1 cellular context compared by ENCODE assay signal in the genomic region with DNA sequence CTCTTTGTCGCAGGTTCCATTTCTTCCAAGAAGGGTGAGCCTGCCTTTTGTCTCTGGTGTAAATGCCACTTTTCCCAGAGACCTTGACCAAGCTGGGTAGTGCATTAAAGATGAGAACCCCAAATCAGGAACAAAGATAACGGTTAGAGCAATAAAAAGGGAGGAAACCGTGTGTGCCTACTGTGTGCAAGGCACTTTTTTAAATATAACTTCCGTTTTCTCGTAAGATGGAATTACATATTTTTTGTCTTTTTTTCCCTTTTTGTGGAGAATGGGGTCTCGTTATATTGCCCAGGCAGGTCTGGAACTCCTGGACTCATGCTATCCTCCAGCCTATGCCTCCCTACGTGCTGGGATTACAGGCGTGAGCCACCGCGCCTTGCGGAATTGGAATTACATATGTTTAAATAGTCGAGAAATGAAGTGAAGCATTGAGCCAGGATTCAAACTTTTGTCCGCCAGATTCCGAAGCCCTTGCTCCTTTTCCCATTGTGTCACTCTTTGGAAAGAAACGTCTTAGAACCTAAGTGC.
TF ChIP-seq lines count a peak whose summit lies in the region.

No MANE protein-coding gene starts in this region.

TF ChIP-seq in K562, 482 proteins besides CTCF, POLR2A, EP300 and RAD21 (continues in another document):
- TF ChIP-seq CREBBP (IDR thresholded peaks at IDR 0.05; ENCODE audit: low read depth, low read length) (no peak), ZBTB17 (CRISPR knock-in tag; IDR thresholded peaks at IDR 0.05) (no peak), ELF1 (tag; IDR thresholded peaks at IDR 0.05) (no peak), BCOR (IDR thresholded peaks at IDR 0.05) (no peak), ZNF121 (CRISPR knock-in tag; conservative IDR thresholded peaks at IDR 0.05) (0 out of 2 replicates have a peak, but pooled peaks have one; percentile 22), MEIS2 (IDR thresholded peaks at IDR 0.05; ENCODE audit: partially characterized antibody) (no peak), MAFG (tag; conservative IDR thresholded peaks at IDR 0.05) (no peak), PML (IDR thresholded peaks at IDR 0.05; ENCODE audit: low read length) (peak; percentile 14; the same call in 1 of the 2 replicates), NCOA1 (IDR thresholded peaks at IDR 0.05; ENCODE audit: low read depth) (no peak), HIVEP1 (CRISPR knock-in tag; IDR thresholded peaks at IDR 0.05) (no peak), KDM1A (IDR thresholded peaks at IDR 0.05) (no peak), CHCHD3 (CRISPR knock-in tag; IDR thresholded peaks at IDR 0.05) (no peak), NBN (IDR thresholded peaks at IDR 0.05; ENCODE audit: low read depth) (no peak), MYC (IDR thresholded peaks at IDR 0.05; ENCODE audit: low read depth, low read length) (no peak), MYC (CRISPR knock-in tag; IDR thresholded peaks at IDR 0.05; ENCODE audit: borderline replicate concordance, low read depth) (no peak), ZEB2 (IDR thresholded peaks at IDR 0.05) (no peak), NEUROD1 (IDR thresholded peaks at IDR 0.05; ENCODE audit: borderline replicate concordance, low read depth, low read length, partially characterized antibody) (no peak), CREB1 (IDR thresholded peaks at IDR 0.05) (no peak), CREB1 (CRISPR knock-in tag; IDR thresholded peaks at IDR 0.05) (no peak), MTA2 (IDR thresholded peaks at IDR 0.05; ENCODE audit: low read depth) (no peak), ZNF316 (IDR thresholded peaks at IDR 0.05) (no peak), MECOM (CRISPR knock-in tag; IDR thresholded peaks at IDR 0.05) (no peak), MTA1 (IDR thresholded peaks at IDR 0.05; ENCODE audit: borderline replicate concordance) (no peak), SMAD4 (CRISPR knock-in tag; conservative IDR thresholded peaks at IDR 0.05) (no peak), CEBPG (CRISPR knock-in tag; IDR thresholded peaks at IDR 0.05) (no peak), CEBPG (tag; conservative IDR thresholded peaks at IDR 0.05 in 1 of 2, IDR thresholded peaks at IDR 0.05 in 1 of 2) (no peak), ADNP (tag; IDR thresholded peaks at IDR 0.05) (0 out of 2 replicates have a peak, but pooled peaks have one; percentile 50), HMG20B (CRISPR knock-in tag; IDR thresholded peaks at IDR 0.05) (no peak), GATAD2A (IDR thresholded peaks at IDR 0.05) (no peak), NFIC (IDR thresholded peaks at IDR 0.05) (no peak), LEF1 (IDR thresholded peaks at IDR 0.05) (no peak), CBX2 (IDR thresholded peaks at IDR 0.05; ENCODE audit: insufficient read depth, low read length, poor library complexity, severe bottlenecking) (no peak), ZNF184 (CRISPR knock-in tag; IDR thresholded peaks at IDR 0.05) (no peak), TRIM28 (IDR thresholded peaks at IDR 0.05) (peak; percentile 34; the same call in 1 of the 2 replicates), FOXK1 (CRISPR knock-in tag; IDR thresholded peaks at IDR 0.05; ENCODE audit: borderline replicate concordance) (no peak), ZKSCAN1 (IDR thresholded peaks at IDR 0.05; ENCODE audit: low read depth, low read length) (peak; percentile 92), NR3C1 (CRISPR knock-in tag; IDR thresholded peaks at IDR 0.05) (no peak), SNIP1 (IDR thresholded peaks at IDR 0.05; ENCODE audit: low read depth) (no peak), SRF (CRISPR knock-in tag; IDR thresholded peaks at IDR 0.05) (no peak; a peak in 1 of 4 replicates)
- TF ChIP-seq, protein P1, sequence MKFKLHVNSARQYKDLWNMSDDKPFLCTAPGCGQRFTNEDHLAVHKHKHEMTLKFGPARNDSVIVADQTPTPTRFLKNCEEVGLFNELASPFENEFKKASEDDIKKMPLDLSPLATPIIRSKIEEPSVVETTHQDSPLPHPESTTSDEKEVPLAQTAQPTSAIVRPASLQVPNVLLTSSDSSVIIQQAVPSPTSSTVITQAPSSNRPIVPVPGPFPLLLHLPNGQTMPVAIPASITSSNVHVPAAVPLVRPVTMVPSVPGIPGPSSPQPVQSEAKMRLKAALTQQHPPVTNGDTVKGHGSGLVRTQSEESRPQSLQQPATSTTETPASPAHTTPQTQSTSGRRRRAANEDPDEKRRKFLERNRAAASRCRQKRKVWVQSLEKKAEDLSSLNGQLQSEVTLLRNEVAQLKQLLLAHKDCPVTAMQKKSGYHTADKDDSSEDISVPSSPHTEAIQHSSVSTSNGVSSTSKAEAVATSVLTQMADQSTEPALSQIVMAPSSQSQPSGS (CRISPR knock-in tag; IDR thresholded peaks at IDR 0.05), result no peak
- TF ChIP-seq, protein P2, sequence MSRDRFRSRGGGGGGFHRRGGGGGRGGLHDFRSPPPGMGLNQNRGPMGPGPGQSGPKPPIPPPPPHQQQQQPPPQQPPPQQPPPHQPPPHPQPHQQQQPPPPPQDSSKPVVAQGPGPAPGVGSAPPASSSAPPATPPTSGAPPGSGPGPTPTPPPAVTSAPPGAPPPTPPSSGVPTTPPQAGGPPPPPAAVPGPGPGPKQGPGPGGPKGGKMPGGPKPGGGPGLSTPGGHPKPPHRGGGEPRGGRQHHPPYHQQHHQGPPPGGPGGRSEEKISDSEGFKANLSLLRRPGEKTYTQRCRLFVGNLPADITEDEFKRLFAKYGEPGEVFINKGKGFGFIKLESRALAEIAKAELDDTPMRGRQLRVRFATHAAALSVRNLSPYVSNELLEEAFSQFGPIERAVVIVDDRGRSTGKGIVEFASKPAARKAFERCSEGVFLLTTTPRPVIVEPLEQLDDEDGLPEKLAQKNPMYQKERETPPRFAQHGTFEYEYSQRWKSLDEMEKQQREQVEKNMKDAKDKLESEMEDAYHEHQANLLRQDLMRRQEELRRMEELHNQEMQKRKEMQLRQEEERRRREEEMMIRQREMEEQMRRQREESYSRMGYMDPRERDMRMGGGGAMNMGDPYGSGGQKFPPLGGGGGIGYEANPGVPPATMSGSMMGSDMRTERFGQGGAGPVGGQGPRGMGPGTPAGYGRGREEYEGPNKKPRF (IDR thresholded peaks at IDR 0.05; ENCODE audit: low read depth, low read length), result no peak
- TF ChIP-seq, protein P3, sequence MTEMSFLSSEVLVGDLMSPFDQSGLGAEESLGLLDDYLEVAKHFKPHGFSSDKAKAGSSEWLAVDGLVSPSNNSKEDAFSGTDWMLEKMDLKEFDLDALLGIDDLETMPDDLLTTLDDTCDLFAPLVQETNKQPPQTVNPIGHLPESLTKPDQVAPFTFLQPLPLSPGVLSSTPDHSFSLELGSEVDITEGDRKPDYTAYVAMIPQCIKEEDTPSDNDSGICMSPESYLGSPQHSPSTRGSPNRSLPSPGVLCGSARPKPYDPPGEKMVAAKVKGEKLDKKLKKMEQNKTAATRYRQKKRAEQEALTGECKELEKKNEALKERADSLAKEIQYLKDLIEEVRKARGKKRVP (CRISPR knock-in tag; IDR thresholded peaks at IDR 0.05), result no peak
- TF ChIP-seq, protein P4, sequence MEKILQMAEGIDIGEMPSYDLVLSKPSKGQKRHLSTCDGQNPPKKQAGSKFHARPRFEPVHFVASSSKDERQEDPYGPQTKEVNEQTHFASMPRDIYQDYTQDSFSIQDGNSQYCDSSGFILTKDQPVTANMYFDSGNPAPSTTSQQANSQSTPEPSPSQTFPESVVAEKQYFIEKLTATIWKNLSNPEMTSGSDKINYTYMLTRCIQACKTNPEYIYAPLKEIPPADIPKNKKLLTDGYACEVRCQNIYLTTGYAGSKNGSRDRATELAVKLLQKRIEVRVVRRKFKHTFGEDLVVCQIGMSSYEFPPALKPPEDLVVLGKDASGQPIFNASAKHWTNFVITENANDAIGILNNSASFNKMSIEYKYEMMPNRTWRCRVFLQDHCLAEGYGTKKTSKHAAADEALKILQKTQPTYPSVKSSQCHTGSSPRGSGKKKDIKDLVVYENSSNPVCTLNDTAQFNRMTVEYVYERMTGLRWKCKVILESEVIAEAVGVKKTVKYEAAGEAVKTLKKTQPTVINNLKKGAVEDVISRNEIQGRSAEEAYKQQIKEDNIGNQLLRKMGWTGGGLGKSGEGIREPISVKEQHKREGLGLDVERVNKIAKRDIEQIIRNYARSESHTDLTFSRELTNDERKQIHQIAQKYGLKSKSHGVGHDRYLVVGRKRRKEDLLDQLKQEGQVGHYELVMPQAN (IDR thresholded peaks at IDR 0.05; ENCODE audit: borderline replicate concordance), result peak; percentile 22; the same call in 1 of the 2 replicates
- TF ChIP-seq, protein P5, sequence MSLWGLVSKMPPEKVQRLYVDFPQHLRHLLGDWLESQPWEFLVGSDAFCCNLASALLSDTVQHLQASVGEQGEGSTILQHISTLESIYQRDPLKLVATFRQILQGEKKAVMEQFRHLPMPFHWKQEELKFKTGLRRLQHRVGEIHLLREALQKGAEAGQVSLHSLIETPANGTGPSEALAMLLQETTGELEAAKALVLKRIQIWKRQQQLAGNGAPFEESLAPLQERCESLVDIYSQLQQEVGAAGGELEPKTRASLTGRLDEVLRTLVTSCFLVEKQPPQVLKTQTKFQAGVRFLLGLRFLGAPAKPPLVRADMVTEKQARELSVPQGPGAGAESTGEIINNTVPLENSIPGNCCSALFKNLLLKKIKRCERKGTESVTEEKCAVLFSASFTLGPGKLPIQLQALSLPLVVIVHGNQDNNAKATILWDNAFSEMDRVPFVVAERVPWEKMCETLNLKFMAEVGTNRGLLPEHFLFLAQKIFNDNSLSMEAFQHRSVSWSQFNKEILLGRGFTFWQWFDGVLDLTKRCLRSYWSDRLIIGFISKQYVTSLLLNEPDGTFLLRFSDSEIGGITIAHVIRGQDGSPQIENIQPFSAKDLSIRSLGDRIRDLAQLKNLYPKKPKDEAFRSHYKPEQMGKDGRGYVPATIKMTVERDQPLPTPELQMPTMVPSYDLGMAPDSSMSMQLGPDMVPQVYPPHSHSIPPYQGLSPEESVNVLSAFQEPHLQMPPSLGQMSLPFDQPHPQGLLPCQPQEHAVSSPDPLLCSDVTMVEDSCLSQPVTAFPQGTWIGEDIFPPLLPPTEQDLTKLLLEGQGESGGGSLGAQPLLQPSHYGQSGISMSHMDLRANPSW (CRISPR knock-in tag; IDR thresholded peaks at IDR 0.05), result no peak
- TF ChIP-seq, protein P6, sequence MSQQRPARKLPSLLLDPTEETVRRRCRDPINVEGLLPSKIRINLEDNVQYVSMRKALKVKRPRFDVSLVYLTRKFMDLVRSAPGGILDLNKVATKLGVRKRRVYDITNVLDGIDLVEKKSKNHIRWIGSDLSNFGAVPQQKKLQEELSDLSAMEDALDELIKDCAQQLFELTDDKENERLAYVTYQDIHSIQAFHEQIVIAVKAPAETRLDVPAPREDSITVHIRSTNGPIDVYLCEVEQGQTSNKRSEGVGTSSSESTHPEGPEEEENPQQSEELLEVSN (IDR thresholded peaks at IDR 0.05; ENCODE audit: borderline replicate concordance in 1 of 2, extremely low read depth in 1 of 2, insufficient read depth in 1 of 2, insufficient read length in 1 of 2, low read depth in 1 of 2, low read length in 1 of 2, poor library complexity in 1 of 2, severe bottlenecking in 1 of 2), result no peak
- TF ChIP-seq, protein P7, sequence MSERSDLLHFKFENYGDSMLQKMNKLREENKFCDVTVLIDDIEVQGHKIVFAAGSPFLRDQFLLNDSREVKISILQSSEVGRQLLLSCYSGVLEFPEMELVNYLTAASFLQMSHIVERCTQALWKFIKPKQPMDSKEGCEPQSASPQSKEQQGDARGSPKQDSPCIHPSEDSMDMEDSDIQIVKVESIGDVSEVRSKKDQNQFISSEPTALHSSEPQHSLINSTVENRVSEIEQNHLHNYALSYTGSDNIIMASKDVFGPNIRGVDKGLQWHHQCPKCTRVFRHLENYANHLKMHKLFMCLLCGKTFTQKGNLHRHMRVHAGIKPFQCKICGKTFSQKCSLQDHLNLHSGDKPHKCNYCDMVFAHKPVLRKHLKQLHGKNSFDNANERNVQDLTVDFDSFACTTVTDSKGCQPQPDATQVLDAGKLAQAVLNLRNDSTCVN (CRISPR knock-in tag; IDR thresholded peaks at IDR 0.05), result no peak
- TF ChIP-seq, protein P8, sequence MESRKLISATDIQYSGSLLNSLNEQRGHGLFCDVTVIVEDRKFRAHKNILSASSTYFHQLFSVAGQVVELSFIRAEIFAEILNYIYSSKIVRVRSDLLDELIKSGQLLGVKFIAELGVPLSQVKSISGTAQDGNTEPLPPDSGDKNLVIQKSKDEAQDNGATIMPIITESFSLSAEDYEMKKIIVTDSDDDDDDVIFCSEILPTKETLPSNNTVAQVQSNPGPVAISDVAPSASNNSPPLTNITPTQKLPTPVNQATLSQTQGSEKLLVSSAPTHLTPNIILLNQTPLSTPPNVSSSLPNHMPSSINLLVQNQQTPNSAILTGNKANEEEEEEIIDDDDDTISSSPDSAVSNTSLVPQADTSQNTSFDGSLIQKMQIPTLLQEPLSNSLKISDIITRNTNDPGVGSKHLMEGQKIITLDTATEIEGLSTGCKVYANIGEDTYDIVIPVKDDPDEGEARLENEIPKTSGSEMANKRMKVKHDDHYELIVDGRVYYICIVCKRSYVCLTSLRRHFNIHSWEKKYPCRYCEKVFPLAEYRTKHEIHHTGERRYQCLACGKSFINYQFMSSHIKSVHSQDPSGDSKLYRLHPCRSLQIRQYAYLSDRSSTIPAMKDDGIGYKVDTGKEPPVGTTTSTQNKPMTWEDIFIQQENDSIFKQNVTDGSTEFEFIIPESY (CRISPR knock-in tag; IDR thresholded peaks at IDR 0.05), result peak; percentile 98
- TF ChIP-seq, protein P9, sequence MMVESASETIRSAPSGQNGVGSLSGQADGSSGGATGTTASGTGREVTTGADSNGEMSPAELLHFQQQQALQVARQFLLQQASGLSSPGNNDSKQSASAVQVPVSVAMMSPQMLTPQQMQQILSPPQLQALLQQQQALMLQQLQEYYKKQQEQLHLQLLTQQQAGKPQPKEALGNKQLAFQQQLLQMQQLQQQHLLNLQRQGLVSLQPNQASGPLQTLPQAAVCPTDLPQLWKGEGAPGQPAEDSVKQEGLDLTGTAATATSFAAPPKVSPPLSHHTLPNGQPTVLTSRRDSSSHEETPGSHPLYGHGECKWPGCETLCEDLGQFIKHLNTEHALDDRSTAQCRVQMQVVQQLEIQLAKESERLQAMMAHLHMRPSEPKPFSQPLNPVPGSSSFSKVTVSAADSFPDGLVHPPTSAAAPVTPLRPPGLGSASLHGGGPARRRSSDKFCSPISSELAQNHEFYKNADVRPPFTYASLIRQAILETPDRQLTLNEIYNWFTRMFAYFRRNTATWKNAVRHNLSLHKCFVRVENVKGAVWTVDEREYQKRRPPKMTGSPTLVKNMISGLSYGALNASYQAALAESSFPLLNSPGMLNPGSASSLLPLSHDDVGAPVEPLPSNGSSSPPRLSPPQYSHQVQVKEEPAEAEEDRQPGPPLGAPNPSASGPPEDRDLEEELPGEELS (CRISPR knock-in tag; IDR thresholded peaks at IDR 0.05; ENCODE audit: borderline replicate concordance), result no peak
- TF ChIP-seq, protein P10, sequence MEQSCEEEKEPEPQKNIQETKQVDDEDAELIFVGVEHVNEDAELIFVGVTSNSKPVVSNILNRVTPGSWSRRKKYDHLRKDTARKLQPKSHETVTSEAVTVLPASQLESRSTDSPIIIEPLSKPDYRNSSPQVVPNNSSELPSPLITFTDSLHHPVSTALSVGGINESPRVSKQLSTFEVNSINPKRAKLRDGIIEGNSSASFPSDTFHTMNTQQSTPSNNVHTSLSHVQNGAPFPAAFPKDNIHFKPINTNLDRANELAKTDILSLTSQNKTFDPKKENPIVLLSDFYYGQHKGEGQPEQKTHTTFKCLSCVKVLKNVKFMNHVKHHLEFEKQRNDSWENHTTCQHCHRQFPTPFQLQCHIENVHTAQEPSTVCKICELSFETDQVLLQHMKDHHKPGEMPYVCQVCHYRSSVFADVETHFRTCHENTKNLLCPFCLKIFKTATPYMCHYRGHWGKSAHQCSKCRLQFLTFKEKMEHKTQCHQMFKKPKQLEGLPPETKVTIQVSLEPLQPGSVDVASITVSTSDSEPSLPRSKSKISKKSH (CRISPR knock-in tag; IDR thresholded peaks at IDR 0.05), result no peak
